1 cellular context compared by ENCODE assay signal in the genomic region with DNA sequence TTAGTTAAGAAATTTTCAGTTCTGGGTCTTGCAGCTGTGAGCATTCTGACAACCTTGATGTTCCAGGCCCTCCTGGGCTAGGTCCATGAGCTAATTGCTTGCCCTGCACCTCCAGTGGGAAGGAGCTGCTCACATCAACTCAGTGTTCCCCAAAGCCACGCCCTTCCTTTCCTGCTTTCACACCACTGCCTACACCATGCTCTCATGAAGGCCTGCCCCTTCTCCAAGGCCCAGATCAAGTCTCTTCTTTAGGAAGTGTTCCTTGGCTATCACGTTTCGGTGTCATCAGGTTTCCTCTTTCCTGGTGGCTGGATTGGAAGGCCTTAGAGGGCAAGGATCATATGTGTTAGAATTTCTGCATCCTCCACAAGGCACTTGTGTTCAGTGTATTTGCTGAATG.
TF ChIP-seq lines count a peak whose summit lies in the region.

No MANE protein-coding gene starts in this region.

TF ChIP-seq in IMR-90, 13 proteins besides CTCF, POLR2A, EP300 and RAD21:
- TF ChIP-seq, protein P1, sequence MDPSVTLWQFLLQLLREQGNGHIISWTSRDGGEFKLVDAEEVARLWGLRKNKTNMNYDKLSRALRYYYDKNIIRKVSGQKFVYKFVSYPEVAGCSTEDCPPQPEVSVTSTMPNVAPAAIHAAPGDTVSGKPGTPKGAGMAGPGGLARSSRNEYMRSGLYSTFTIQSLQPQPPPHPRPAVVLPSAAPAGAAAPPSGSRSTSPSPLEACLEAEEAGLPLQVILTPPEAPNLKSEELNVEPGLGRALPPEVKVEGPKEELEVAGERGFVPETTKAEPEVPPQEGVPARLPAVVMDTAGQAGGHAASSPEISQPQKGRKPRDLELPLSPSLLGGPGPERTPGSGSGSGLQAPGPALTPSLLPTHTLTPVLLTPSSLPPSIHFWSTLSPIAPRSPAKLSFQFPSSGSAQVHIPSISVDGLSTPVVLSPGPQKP (IDR thresholded peaks at IDR 0.05; ENCODE audit: borderline replicate concordance, low read depth, low read length) = no peak
- no peak for TF ChIP-seq MAZ (IDR thresholded peaks at IDR 0.05; ENCODE audit: borderline replicate concordance, low read depth, low read length)
- no peak for TF ChIP-seq RCOR1 (IDR thresholded peaks at IDR 0.05; ENCODE audit: insufficient replicate concordance, low read length)
- no peak for TF ChIP-seq BHLHE40 (IDR thresholded peaks at IDR 0.05; ENCODE audit: low read depth, low read length)
- no peak for TF ChIP-seq FOS (IDR thresholded peaks at IDR 0.05; ENCODE audit: low read depth, low read length)
- TF ChIP-seq MXI1 (IDR thresholded peaks at IDR 0.05; ENCODE audit: borderline replicate concordance, low read depth, low read length) = no peak
- TF ChIP-seq USF2 (IDR thresholded peaks at IDR 0.05; ENCODE audit: low read depth, low read length) = no peak
- TF ChIP-seq RFX5 (IDR thresholded peaks at IDR 0.05; ENCODE audit: low read depth, low read length) = no peak
TF ChIP-seq in IMR-90: peak in this region for 0.
